Comparison of ENCODE assay signal across 21 cellular contexts in genomic region chr11:44998051-44998450, GRCh38.
"Had no signal": no experiment of that assay in that cellular context is flagged by ENCODE, and none has a peak within 500 bp of the region (broad histone marks: within the 10 kb centered on the region; RNA-seq: fewer than 3 reads in every experiment).

No MANE protein-coding gene starts in this region.

- H3K4me3 ChIP-seq: breast epithelium, coronary artery, dorsolateral prefrontal cortex, left lung, lower lobe of right lung, skin epidermis, vagina had no signal

- H3K27me3 ChIP-seq: breast epithelium, dorsolateral prefrontal cortex, left lung, vagina had no signal

- DNase-seq: activated CD4-positive, alpha-beta T cell treated with anti-CD3 and anti-CD28 coated beads for 4 hours; activated CD4-positive, alpha-beta T cell treated with anti-CD3 and anti-CD28 coated beads, Interleukin-2, amount 50 U/mL, for 48 hours; activated naive CD8-positive, alpha-beta T cell treated with anti-CD3 and anti-CD28 coated beads, Interleukin-2, amount 50 U/mL, for 24 hours; activated T-cell treated with anti-CD3 and anti-CD28 coated beads, Interleukin-2, amount 50 U/mL, for 48 hours; amygdala; cerebellar nuclear complex; dorsolateral prefrontal cortex; effector memory CD8-positive, alpha-beta T cell; foreskin keratinocyte; kidney glomerular epithelial cell; lower lobe of right lung; mesenchymal stem cell; stimulated activated CD4-positive, alpha-beta T cell treated with anti-CD3 and anti-CD28 coated beads, Interleukin-4, amount 100 ng/mL, for 24 hours had no signal

- H3K4me1 ChIP-seq: foreskin keratinocyte, left lung, lower lobe of right lung, vagina had no signal

- H3K9me3 ChIP-seq: breast epithelium, left lung, lower lobe of right lung, vagina had no signal

- ATAC-seq: activated naive CD8-positive, alpha-beta T cell treated with anti-CD3 and anti-CD28 coated beads, Interleukin-2, amount 50 U/mL, for 24 hours; effector memory CD8-positive, alpha-beta T cell; foreskin keratinocyte; left lung; natural killer cell treated with Interleukin-12 subunit alpha and Interleukin-12 subunit beta and Interleukin-15 and Interleukin-18, amount 100 ng/mL, for 72 hours; sciatic nerve; stimulated activated effector memory CD8-positive, alpha-beta T cell treated with anti-CD3 and anti-CD28 coated beads, Interleukin-12 subunit alpha, Interleukin-12 subunit beta, amount 100 ng/mL, for 72 hours had no signal

- H3K27ac ChIP-seq: breast epithelium, coronary artery, dorsolateral prefrontal cortex, foreskin keratinocyte, left lung, lower lobe of right lung, skin epidermis, vagina had no signal

- H3K36me3 ChIP-seq: breast epithelium, left lung, lower lobe of right lung, vagina had no signal
